Comparison of ENCODE assay signal across 1 cellular context in the genomic region with DNA sequence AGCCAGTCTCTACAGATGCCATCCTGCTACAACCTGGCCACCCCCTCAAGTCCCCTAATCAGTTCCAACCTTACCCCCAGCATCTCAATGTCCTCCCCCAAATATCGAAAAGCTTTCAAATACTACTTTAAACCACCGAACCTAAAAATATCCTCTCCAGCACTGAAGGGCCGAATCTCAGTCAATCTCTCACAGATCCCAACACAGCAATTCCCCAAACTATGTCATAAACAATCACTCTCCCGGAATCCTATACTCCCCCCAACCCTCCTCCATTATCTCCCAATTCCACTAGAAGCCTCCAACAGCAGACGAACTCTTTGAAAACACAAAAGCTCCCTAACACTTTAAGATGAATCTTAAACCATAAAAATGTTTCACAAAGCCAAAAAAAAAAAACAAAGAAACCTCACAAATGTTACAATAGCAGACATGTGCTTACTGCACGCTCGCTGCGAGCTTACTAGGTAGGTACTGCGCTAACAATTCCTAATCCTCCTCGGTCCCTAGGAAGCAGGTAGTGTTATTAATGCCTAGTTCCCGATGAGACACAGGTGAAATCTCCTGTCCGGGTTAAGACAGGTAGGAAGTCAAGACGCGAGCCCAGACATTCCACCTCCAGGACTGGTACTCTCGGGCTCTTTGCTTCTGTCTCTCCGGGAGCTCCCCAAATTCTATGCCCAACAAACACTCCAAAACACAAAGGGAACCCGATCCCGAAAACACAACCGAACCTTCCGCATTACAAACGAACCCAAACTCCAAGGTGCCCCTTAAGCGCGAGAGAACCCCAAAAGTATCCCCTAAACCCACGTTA.
A peak's percentile ranks its signal among the peaks of the same experiment; 100 is the strongest.
TF ChIP-seq lines count a peak whose summit lies in the region.

No MANE protein-coding gene starts in this region.

TF ChIP-seq in K562, 482 proteins besides CTCF, POLR2A, EP300 and RAD21 (continued from another document):
- TF ChIP-seq, protein P1, sequence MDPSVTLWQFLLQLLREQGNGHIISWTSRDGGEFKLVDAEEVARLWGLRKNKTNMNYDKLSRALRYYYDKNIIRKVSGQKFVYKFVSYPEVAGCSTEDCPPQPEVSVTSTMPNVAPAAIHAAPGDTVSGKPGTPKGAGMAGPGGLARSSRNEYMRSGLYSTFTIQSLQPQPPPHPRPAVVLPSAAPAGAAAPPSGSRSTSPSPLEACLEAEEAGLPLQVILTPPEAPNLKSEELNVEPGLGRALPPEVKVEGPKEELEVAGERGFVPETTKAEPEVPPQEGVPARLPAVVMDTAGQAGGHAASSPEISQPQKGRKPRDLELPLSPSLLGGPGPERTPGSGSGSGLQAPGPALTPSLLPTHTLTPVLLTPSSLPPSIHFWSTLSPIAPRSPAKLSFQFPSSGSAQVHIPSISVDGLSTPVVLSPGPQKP (CRISPR knock-in tag; IDR thresholded peaks at IDR 0.05) = no peak
- TF ChIP-seq, protein P2, sequence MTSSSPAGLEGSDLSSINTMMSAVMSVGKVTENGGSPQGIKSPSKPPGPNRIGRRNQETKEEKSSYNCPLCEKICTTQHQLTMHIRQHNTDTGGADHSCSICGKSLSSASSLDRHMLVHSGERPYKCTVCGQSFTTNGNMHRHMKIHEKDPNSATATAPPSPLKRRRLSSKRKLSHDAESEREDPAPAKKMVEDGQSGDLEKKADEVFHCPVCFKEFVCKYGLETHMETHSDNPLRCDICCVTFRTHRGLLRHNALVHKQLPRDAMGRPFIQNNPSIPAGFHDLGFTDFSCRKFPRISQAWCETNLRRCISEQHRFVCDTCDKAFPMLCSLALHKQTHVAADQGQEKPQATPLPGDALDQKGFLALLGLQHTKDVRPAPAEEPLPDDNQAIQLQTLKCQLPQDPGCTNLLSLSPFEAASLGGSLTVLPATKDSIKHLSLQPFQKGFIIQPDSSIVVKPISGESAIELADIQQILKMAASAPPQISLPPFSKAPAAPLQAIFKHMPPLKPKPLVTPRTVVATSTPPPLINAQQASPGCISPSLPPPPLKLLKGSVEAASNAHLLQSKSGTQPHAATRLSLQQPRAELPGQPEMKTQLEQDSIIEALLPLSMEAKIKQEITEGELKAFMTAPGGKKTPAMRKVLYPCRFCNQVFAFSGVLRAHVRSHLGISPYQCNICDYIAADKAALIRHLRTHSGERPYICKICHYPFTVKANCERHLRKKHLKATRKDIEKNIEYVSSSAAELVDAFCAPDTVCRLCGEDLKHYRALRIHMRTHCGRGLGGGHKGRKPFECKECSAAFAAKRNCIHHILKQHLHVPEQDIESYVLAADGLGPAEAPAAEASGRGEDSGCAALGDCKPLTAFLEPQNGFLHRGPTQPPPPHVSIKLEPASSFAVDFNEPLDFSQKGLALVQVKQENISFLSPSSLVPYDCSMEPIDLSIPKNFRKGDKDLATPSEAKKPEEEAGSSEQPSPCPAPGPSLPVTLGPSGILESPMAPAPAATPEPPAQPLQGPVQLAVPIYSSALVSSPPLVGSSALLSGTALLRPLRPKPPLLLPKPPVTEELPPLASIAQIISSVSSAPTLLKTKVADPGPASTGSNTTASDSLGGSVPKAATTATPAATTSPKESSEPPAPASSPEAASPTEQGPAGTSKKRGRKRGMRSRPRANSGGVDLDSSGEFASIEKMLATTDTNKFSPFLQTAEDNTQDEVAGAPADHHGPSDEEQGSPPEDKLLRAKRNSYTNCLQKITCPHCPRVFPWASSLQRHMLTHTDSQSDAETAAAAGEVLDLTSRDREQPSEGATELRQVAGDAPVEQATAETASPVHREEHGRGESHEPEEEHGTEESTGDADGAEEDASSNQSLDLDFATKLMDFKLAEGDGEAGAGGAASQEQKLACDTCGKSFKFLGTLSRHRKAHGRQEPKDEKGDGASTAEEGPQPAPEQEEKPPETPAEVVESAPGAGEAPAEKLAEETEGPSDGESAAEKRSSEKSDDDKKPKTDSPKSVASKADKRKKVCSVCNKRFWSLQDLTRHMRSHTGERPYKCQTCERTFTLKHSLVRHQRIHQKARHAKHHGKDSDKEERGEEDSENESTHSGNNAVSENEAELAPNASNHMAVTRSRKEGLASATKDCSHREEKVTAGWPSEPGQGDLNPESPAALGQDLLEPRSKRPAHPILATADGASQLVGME (CRISPR knock-in tag; IDR thresholded peaks at IDR 0.05) = no peak
- no peak for TF ChIP-seq PHF20 (IDR thresholded peaks at IDR 0.05; ENCODE audit: partially characterized antibody)
- peak; percentile 31 for TF ChIP-seq BRD9 (IDR thresholded peaks at IDR 0.05; ENCODE audit: low read depth, partially characterized antibody)
- no peak; the same call in 1 of the 2 replicates for TF ChIP-seq ZNF584 (CRISPR knock-in tag; IDR thresholded peaks at IDR 0.05; ENCODE audit: low read depth)
- no peak for TF ChIP-seq FOXP1 (CRISPR knock-in tag; IDR thresholded peaks at IDR 0.05)
- 0 out of 2 replicates have a peak, but pooled peaks have one; percentile 43 for TF ChIP-seq ZNF445 (CRISPR knock-in tag; IDR thresholded peaks at IDR 0.05; ENCODE audit: low read depth)
- TF ChIP-seq CBX8 (IDR thresholded peaks at IDR 0.05; ENCODE audit: borderline replicate concordance, extremely low read depth, low read depth, low read length, poor library complexity, severe bottlenecking) = no peak
- TF ChIP-seq, protein P3, sequence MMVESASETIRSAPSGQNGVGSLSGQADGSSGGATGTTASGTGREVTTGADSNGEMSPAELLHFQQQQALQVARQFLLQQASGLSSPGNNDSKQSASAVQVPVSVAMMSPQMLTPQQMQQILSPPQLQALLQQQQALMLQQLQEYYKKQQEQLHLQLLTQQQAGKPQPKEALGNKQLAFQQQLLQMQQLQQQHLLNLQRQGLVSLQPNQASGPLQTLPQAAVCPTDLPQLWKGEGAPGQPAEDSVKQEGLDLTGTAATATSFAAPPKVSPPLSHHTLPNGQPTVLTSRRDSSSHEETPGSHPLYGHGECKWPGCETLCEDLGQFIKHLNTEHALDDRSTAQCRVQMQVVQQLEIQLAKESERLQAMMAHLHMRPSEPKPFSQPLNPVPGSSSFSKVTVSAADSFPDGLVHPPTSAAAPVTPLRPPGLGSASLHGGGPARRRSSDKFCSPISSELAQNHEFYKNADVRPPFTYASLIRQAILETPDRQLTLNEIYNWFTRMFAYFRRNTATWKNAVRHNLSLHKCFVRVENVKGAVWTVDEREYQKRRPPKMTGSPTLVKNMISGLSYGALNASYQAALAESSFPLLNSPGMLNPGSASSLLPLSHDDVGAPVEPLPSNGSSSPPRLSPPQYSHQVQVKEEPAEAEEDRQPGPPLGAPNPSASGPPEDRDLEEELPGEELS (CRISPR knock-in tag; IDR thresholded peaks at IDR 0.05; ENCODE audit: borderline replicate concordance) = no peak
- TF ChIP-seq ZNF707 (CRISPR knock-in tag; conservative IDR thresholded peaks at IDR 0.05) = no peak; the same call in 1 of the 2 replicates
- no peak for TF ChIP-seq CBX3 (IDR thresholded peaks at IDR 0.05; ENCODE audit: borderline replicate concordance in 1 of 2, low read length in 2 of 2)
- TF ChIP-seq, protein P4, sequence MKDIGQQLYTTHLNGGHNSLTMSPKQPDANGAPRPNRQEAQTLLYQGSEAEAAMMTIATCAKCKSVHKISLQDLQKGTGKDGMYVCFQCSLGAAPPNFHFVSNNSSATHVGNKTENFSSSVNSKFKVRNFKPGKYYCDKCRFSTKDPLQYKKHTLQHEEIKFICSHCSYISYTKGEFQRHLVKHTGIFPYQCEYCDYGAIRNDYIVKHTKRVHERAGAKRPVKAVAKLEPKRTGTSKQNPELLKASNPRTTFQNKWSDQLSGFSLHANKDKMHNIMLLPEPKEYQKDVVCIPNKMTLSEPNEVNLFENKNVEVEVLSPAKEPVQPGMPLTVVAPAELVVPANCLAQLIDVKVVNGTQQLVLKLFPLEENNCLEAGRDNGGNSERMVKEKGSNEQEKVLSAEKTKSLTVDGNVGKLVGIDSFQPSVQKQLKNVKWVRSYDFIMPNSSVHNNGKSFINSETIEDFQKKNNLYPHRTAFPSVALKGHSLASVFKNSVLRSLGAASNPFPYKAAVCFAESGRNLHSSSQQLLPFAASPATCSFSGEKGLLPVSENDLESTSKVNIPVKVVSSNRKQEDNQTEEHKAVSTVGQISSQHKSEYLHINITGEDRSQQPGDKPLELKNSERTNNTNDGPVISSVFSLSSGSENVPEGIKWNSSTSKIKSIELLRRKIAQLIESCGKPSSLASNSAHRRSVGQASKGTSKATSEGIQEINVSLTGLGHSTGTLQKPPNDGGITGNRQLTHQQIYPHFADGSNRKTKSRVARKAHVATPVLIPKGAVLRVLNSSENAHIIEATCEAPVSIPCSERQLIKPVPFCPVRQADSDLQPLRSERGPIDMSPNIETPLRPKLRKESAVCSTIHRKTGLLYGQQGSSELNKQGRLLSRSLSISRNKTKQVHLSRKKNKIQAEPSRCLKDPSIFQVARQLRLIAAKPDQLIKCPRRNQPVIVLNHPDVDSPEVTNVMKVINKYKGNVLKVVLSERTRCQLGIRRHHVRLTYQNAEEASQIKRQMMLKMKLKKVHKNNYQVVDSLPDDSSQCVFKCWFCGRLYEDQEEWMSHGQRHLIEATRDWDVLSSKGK (CRISPR knock-in tag; IDR thresholded peaks at IDR 0.05) = no peak
- TF ChIP-seq MEIS2 (IDR thresholded peaks at IDR 0.05; ENCODE audit: partially characterized antibody) = no peak
- TF ChIP-seq, protein P5, sequence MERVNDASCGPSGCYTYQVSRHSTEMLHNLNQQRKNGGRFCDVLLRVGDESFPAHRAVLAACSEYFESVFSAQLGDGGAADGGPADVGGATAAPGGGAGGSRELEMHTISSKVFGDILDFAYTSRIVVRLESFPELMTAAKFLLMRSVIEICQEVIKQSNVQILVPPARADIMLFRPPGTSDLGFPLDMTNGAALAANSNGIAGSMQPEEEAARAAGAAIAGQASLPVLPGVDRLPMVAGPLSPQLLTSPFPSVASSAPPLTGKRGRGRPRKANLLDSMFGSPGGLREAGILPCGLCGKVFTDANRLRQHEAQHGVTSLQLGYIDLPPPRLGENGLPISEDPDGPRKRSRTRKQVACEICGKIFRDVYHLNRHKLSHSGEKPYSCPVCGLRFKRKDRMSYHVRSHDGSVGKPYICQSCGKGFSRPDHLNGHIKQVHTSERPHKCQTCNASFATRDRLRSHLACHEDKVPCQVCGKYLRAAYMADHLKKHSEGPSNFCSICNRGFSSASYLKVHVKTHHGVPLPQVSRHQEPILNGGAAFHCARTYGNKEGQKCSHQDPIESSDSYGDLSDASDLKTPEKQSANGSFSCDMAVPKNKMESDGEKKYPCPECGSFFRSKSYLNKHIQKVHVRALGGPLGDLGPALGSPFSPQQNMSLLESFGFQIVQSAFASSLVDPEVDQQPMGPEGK (CRISPR knock-in tag; IDR thresholded peaks at IDR 0.05; ENCODE audit: borderline replicate concordance) = 0 out of 2 replicates have a peak, but pooled peaks have one; percentile 55
- TF ChIP-seq CBX2 (IDR thresholded peaks at IDR 0.05; ENCODE audit: insufficient read depth, low read length, poor library complexity, severe bottlenecking) = no peak
TF ChIP-seq in K562: peak in this region for 41.
